20 cellular contexts compared by ENCODE assay signal in genomic region chr2:62314291-62314690, GRCh38.
A peak's percentile ranks its signal among the peaks of the same experiment; 100 is the strongest.
DNase-seq lines count a peak whose midpoint lies in the region; ATAC-seq and TF ChIP-seq lines count a peak whose summit lies in the region.
"Had no signal": no experiment of that assay in that cellular context is flagged by ENCODE, and none has a peak within 500 bp of the region (broad histone marks: within the 10 kb centered on the region; RNA-seq: fewer than 3 reads in every experiment).

No MANE protein-coding gene starts in this region.

- no peak for TF ChIP-seq POLR2A in spleen (IDR thresholded peaks at IDR 0.05)

- no peak overlapping the region for H3K4me3 ChIP-seq in spleen
- H3K4me3 ChIP-seq: gastrocnemius medialis had no signal

- peak overlapping the region; percentile 52 for H3K27ac Mint-ChIP-seq in activated T-cell treated with anti-CD3 and anti-CD28 coated beads, Interleukin-2, amount 50 U/mL, for 24 hours
- peak overlapping the region; percentile 59 to 96 (median 89) for H3K27ac Mint-ChIP-seq in IgD-negative memory B cell
- H3K27ac Mint-ChIP-seq in activated naive CD8-positive, alpha-beta T cell treated with anti-CD3 and anti-CD28 coated beads for 36 hours, result peak overlapping the region; percentile 84
- H3K27ac Mint-ChIP-seq: activated naive CD4-positive, alpha-beta T cell treated with anti-CD3 and anti-CD28 coated beads, Interleukin-2, amount 50 U/mL, for 24 hours; dendritic cell treated with granulocyte-macrophage colony-stimulating factor and Interleukin-4, amounts not matched to agents 40 ng/mL and 50 ng/mL, for 4 days; type B pancreatic cell had no signal

- no peak for ATAC-seq in HG03196 (IDR thresholded peaks at IDR 0.05; ENCODE audit: unreplicated experiment)
- ATAC-seq: gastrocnemius medialis had no signal

- peak overlapping the region; percentile 23 for H3K4me3 Mint-ChIP-seq in activated T-cell treated with anti-CD3 and anti-CD28 coated beads, Interleukin-2, amount 50 U/mL, for 24 hours
- H3K4me3 Mint-ChIP-seq in IgD-negative memory B cell, result peak overlapping the region; percentile 49 to 89 (median 82)
- peak overlapping the region; percentile 62 for H3K4me3 Mint-ChIP-seq in activated naive CD8-positive, alpha-beta T cell treated with anti-CD3 and anti-CD28 coated beads for 36 hours
- H3K4me3 Mint-ChIP-seq: activated naive CD4-positive, alpha-beta T cell treated with anti-CD3 and anti-CD28 coated beads, Interleukin-2, amount 50 U/mL, for 24 hours; dendritic cell treated with granulocyte-macrophage colony-stimulating factor and Interleukin-4, amounts not matched to agents 40 ng/mL and 50 ng/mL, for 4 days; type B pancreatic cell had no signal

- H3K36me3 Mint-ChIP-seq in activated T-cell treated with anti-CD3 and anti-CD28 coated beads, Interleukin-2, amount 50 U/mL, for 24 hours (ENCODE audit: low read depth), result no peaks in the 10 kb centered on the region
- H3K36me3 Mint-ChIP-seq in IgD-negative memory B cell, result peaks cover 2% of the 10 kb centered on the region
- H3K36me3 Mint-ChIP-seq in activated naive CD8-positive, alpha-beta T cell treated with anti-CD3 and anti-CD28 coated beads for 36 hours, result peaks cover 7% of the 10 kb centered on the region
- H3K36me3 Mint-ChIP-seq: activated naive CD4-positive, alpha-beta T cell treated with anti-CD3 and anti-CD28 coated beads, Interleukin-2, amount 50 U/mL, for 24 hours; type B pancreatic cell had no signal

- no peak for TF ChIP-seq CTCF in spleen (IDR thresholded peaks at IDR 0.05 in 8 of 11, conservative IDR thresholded peaks at IDR 0.05 in 3 of 11)

- peaks cover 14 to 47% (median 29%) of the 10 kb centered on the region in 6 donors for H3K4me1 ChIP-seq in spleen

- intact Hi-C loops in spleen (cut with DNase I; ENCODE audit: low total_unique reads), result no loop called here

- WGBS in spleen, 5 donors, result 43 to 61% (median 52%) methylated on average over 2 of the region's 2 CpGs

- peak overlapping the region in 6 of 8 donors; percentile 21 to 68 (median 34) for H3K27ac ChIP-seq in spleen
- H3K27ac ChIP-seq: gastrocnemius medialis, HL-60, neutrophil had no signal

- peaks cover 35% of the 10 kb centered on the region for H3K4me1 Mint-ChIP-seq in activated T-cell treated with anti-CD3 and anti-CD28 coated beads, Interleukin-2, amount 50 U/mL, for 24 hours (ENCODE audit: low read depth)
- H3K4me1 Mint-ChIP-seq in IgD-negative memory B cell, result peaks cover 35 to 42% (median 37%) of the 10 kb centered on the region in 3 donors
- peaks cover 45% of the 10 kb centered on the region for H3K4me1 Mint-ChIP-seq in activated naive CD8-positive, alpha-beta T cell treated with anti-CD3 and anti-CD28 coated beads for 36 hours

- H3K27me3 Mint-ChIP-seq in activated T-cell treated with anti-CD3 and anti-CD28 coated beads, Interleukin-2, amount 50 U/mL, for 24 hours, result no peaks in the 10 kb centered on the region
- no peaks in the 10 kb centered on the region for H3K27me3 Mint-ChIP-seq in IgD-negative memory B cell
- H3K27me3 Mint-ChIP-seq in activated naive CD8-positive, alpha-beta T cell treated with anti-CD3 and anti-CD28 coated beads for 36 hours, result no peaks in the 10 kb centered on the region
- H3K27me3 Mint-ChIP-seq: activated naive CD4-positive, alpha-beta T cell treated with anti-CD3 and anti-CD28 coated beads, Interleukin-2, amount 50 U/mL, for 24 hours; dendritic cell treated with granulocyte-macrophage colony-stimulating factor and Interleukin-4, amounts not matched to agents 40 ng/mL and 50 ng/mL, for 4 days; type B pancreatic cell had no signal

- H3K9me3 ChIP-seq in spleen, result no peaks in the 10 kb centered on the region
- H3K9me3 ChIP-seq: gastrocnemius medialis, neutrophil had no signal

- H3K36me3 ChIP-seq in spleen, result no peaks in the 10 kb centered on the region
- H3K36me3 ChIP-seq: gastrocnemius medialis, neutrophil had no signal

- no peaks in the 10 kb centered on the region for H3K9me3 Mint-ChIP-seq in activated T-cell treated with anti-CD3 and anti-CD28 coated beads, Interleukin-2, amount 50 U/mL, for 24 hours
- peaks cover 0 to 2% (median 0%) of the 10 kb centered on the region in 3 donors for H3K9me3 Mint-ChIP-seq in IgD-negative memory B cell
- H3K9me3 Mint-ChIP-seq in activated naive CD8-positive, alpha-beta T cell treated with anti-CD3 and anti-CD28 coated beads for 36 hours, result no peaks in the 10 kb centered on the region
- H3K9me3 Mint-ChIP-seq: activated naive CD4-positive, alpha-beta T cell treated with anti-CD3 and anti-CD28 coated beads, Interleukin-2, amount 50 U/mL, for 24 hours; dendritic cell treated with granulocyte-macrophage colony-stimulating factor and Interleukin-4, amounts not matched to agents 40 ng/mL and 50 ng/mL, for 4 days; type B pancreatic cell had no signal

- H3K27me3 ChIP-seq in spleen (replicated peaks in 1 of 7), result no peaks in the 10 kb centered on the region
- H3K27me3 ChIP-seq: gastrocnemius medialis, neutrophil had no signal

- no peak for DNase-seq in activated T-cell treated with anti-CD3 and anti-CD28 coated beads, Interleukin-2, amount 50 U/mL, for 24 hours
- DNase-seq in activated T-cell treated with anti-CD3 and anti-CD28 coated beads, Interleukin-2, amount 50 U/mL, for 1 hour, result no peak
- no peak for DNase-seq in activated naive CD8-positive, alpha-beta T cell treated with anti-CD3 and anti-CD28 coated beads for 36 hours
- DNase-seq in spleen, result no peak
- DNase-seq in DMS 273 treated with DMSO at 0.1 percent for 48 hours (lab: John Stamatoyannopoulos, UW), result no peak
- no peak for DNase-seq in effector CD4-positive, alpha-beta T cell
- DNase-seq: gastrocnemius medialis; midbrain; MV-4-11; NCI-H2029; NCI-H510A; retina; stimulated activated naive CD4-positive, alpha-beta T cell had no signal

Comparison
In these comparisons a context has a peak if more than half of its experiments do, and no peak if none do; other contexts are left out.
1. H3K4me3 Mint-ChIP-seq: peak in every context shown above with its lines; median percentile 82 in IgD-negative memory B cell; 62 in activated naive CD8-positive, alpha-beta T cell treated with anti-CD3 and anti-CD28 coated beads for 36 hours; 23 in activated T-cell treated with anti-CD3 and anti-CD28 coated beads, Interleukin-2, amount 50 U/mL, for 24 hours.